12 cellular contexts compared by ENCODE assay signal in the genomic region with DNA sequence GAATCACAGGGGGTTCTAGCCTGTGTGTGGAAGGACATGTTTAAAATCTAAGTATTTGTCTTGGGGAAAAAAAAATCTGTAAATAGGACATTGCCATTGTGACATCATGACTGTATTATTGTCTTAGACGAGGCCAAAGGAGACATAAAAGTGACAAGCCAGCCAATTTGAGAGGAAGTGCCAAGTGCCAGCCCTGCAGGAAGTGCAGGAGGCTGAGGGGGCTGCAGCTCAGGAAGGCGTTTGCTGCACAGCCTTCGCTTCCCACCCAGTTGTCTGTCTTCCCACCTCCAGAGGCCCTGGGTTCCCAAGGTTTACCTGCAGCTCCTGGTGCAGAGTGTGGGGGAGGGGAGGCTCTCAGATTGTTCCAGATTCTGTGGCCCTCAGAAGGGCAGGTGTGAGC. TPM values are rescaled to one million over a fixed set of nuclear protein-coding genes. Genes with fewer than 3 reads are reported as not detected.
DNase-seq lines count a peak whose midpoint lies in the region; ATAC-seq lines count a peak whose summit lies in the region.
"Had no signal": no experiment of that assay in that cellular context is flagged by ENCODE, and none has a peak within 500 bp of the region (broad histone marks: within the 10 kb centered on the region; RNA-seq: fewer than 3 reads in every experiment).

No MANE protein-coding gene starts in this region.

- H3K9me3 ChIP-seq in skeletal muscle satellite cell (replicated peaks; ENCODE audit: low read length): no peaks in the 10 kb centered on the region

- ATAC-seq in activated naive CD8-positive, alpha-beta T cell treated with anti-CD3 and anti-CD28 coated beads, Interleukin-2, amount 10 ng/mL, durations not matched to agents 7 days and 5 days (ENCODE audit: low read depth): no peak
- ATAC-seq in GM21529 (IDR thresholded peaks at IDR 0.05; ENCODE audit: unreplicated experiment) (no peak), GM21367 (IDR thresholded peaks at IDR 0.05; ENCODE audit: unreplicated experiment) (no peak), HG03460 (IDR thresholded peaks at IDR 0.05; ENCODE audit: unreplicated experiment) (no peak)

- H3K27me3 Mint-ChIP-seq in activated naive CD8-positive, alpha-beta T cell treated with anti-CD3 and anti-CD28 coated beads, Interleukin-2, amount 10 ng/mL, durations not matched to agents 7 days and 5 days: no peaks in the 10 kb centered on the region

- peaks cover 9% of the 10 kb centered on the region for H3K36me3 Mint-ChIP-seq in activated naive CD8-positive, alpha-beta T cell treated with anti-CD3 and anti-CD28 coated beads, Interleukin-2, amount 10 ng/mL, durations not matched to agents 7 days and 5 days

- H3K9ac ChIP-seq in skeletal muscle satellite cell (ENCODE audit: low read depth, low read length): peak overlapping the region; percentile 88

- peaks cover 74% of the 10 kb centered on the region for H3K4me1 Mint-ChIP-seq in activated naive CD8-positive, alpha-beta T cell treated with anti-CD3 and anti-CD28 coated beads, Interleukin-2, amount 10 ng/mL, durations not matched to agents 7 days and 5 days

- POLR2A ChIA-PET in activated naive CD8-positive, alpha-beta T cell treated with anti-CD3 and anti-CD28 coated beads, Interleukin-2, amount 10 ng/mL, durations not matched to agents 7 days and 5 days (lab: Charles Lee): interaction anchor here (1.5 to 5.6 kb wide), 4 partner anchors 12 to 414 kb away, joined by 4 to 51 read pairs (median 6); a partner anchor contains a TSS

- peak overlapping the region; percentile 73 for H3K4me3 ChIP-seq in skeletal muscle satellite cell (ENCODE audit: low read length)

- peak overlapping the region; percentile 92 for H3K4me2 ChIP-seq in skeletal muscle satellite cell (ENCODE audit: low read length)

- H3K9me3 Mint-ChIP-seq in activated naive CD8-positive, alpha-beta T cell treated with anti-CD3 and anti-CD28 coated beads, Interleukin-2, amount 10 ng/mL, durations not matched to agents 7 days and 5 days: no peaks in the 10 kb centered on the region

- peaks cover 23% of the 10 kb centered on the region for H3K36me3 ChIP-seq in skeletal muscle satellite cell (ENCODE audit: insufficient read depth, low read length)

- no peaks in the 10 kb centered on the region for H3K27me3 ChIP-seq in skeletal muscle satellite cell (ENCODE audit: control insufficient read depth, insufficient read depth, low read length)

- H3K4me3 Mint-ChIP-seq in activated naive CD8-positive, alpha-beta T cell treated with anti-CD3 and anti-CD28 coated beads, Interleukin-2, amount 10 ng/mL, durations not matched to agents 7 days and 5 days: peak overlapping the region; percentile 93

- DNase-seq in SIG-M5 treated with dmso at 0.1 percent for 504 hours (lab: John Stamatoyannopoulos, UW; ENCODE audit: unreplicated experiment) (peak; percentile 34), SIG-M5 (lab: John Stamatoyannopoulos, UW) (no peak), NOMO-1 treated with DMSO at 0.1 percent for 48 hours (lab: John Stamatoyannopoulos, UW; ENCODE audit: unreplicated experiment) (peak; percentile 64)
- peak; percentile 48 for DNase-seq in activated naive CD8-positive, alpha-beta T cell treated with anti-CD3 and anti-CD28 coated beads, Interleukin-2, amount 10 ng/mL, durations not matched to agents 7 days and 5 days
- DNase-seq: 8988T, NCI-H1417 treated with DMSO at 0.1 percent for 48 hours, occipital lobe, T1000 had no signal

- H3K4me1 ChIP-seq in skeletal muscle satellite cell (ENCODE audit: control insufficient read depth, insufficient read depth, low read length): peaks cover 71% of the 10 kb centered on the region

- peak overlapping the region; percentile 94 for H3K27ac Mint-ChIP-seq in activated naive CD8-positive, alpha-beta T cell treated with anti-CD3 and anti-CD28 coated beads, Interleukin-2, amount 10 ng/mL, durations not matched to agents 7 days and 5 days

RNA-seq across cellular contexts. Expression of a gene that starts 1.3 kb away (rescaled TPM):
- 100 to 1,000 TPM; 172 to 177 TPM for total RNA-seq in activated naive CD8-positive, alpha-beta T cell treated with anti-CD3 and anti-CD28 coated beads, Interleukin-2, amount 10 ng/mL, durations not matched to agents 7 days and 5 days
- 57.0 and 57.7 TPM in 2 replicates for total RNA-seq in skeletal muscle satellite cell (2012; rRNA removed)
